In genomic region chr17:8106980-8107379, GRCh38 we compare ENCODE assay signal across 11 cellular contexts. TPM values are rescaled to one million over a fixed set of nuclear protein-coding genes. Genes with fewer than 3 reads are reported as not detected.
DNase-seq lines count a peak whose midpoint lies in the region; ATAC-seq and TF ChIP-seq lines count a peak whose summit lies in the region.
"Not testable (repeated sequence)": the region's sequence is repeated elsewhere in the genome, so short reads cannot be mapped to it uniquely, and the experiment has no call there.
"Had no signal": no experiment of that assay in that cellular context is flagged by ENCODE, and none has a peak within 500 bp of the region (broad histone marks: within the 10 kb centered on the region; RNA-seq: fewer than 3 reads in every experiment).

No MANE protein-coding gene starts in this region.

- TF ChIP-seq POLR2A in esophagus squamous epithelium (IDR thresholded peaks at IDR 0.05), result not testable (repeated sequence)

- H3K27me3 Mint-ChIP-seq in T-helper 17 cell, result peaks cover 11% of the 10 kb centered on the region
- not testable (repeated sequence) for H3K27me3 Mint-ChIP-seq in MCF 10A (ENCODE audit: insufficient read depth, unreplicated experiment)

- H2AFZ ChIP-seq in OCI-LY7 (ENCODE audit: low read length), result peak overlapping the region; percentile 45; the same call in 1 of the 2 replicates
- H2AFZ ChIP-seq in smooth muscle cell (ENCODE audit: low read depth), result not testable (repeated sequence)

- H3K4me3 ChIP-seq in OCI-LY7 (ENCODE audit: low read depth, low read length, poor library complexity, severe bottlenecking); esophagus squamous epithelium; smooth muscle cell: not testable (repeated sequence)

- not testable (repeated sequence) for H3K4me1 Mint-ChIP-seq in T-helper 17 cell
- peaks cover 42% of the 10 kb centered on the region for H3K4me1 Mint-ChIP-seq in MCF 10A (ENCODE audit: insufficient read depth, unreplicated experiment)

- WGBS in esophagus squamous epithelium, 2 donors, result 57 to 84% methylated on average over 4 of the region's 4 CpGs
- 91% methylated on average over 4 of the region's 4 CpGs for WGBS in smooth muscle cell (ENCODE audit: low lambda C conversion rate)

- H3F3A ChIP-seq in smooth muscle cell (ENCODE audit: low read depth), result peaks cover 19% of the 10 kb centered on the region

- not testable (repeated sequence) for TF ChIP-seq CTCF in OCI-LY7 (conservative IDR thresholded peaks at IDR 0.05; ENCODE audit: low read length); MCF 10A (IDR thresholded peaks at IDR 0.05; ENCODE audit: unreplicated experiment); esophagus squamous epithelium (IDR thresholded peaks at IDR 0.05); smooth muscle cell (IDR thresholded peaks at IDR 0.05; ENCODE audit: borderline replicate concordance, insufficient read depth, poor library complexity, severe bottlenecking)

- H3K4me3 Mint-ChIP-seq in T-helper 17 cell, result peak overlapping the region; percentile 33
- H3K4me3 Mint-ChIP-seq in MCF 10A (ENCODE audit: unreplicated experiment), result not testable (repeated sequence)

- H3K9me3 ChIP-seq in OCI-LY7 (ENCODE audit: low read length); T-helper 17 cell (ENCODE audit: control insufficient read depth, low read length, poor library complexity, severe bottlenecking); esophagus squamous epithelium; smooth muscle cell (replicated peaks; ENCODE audit: low read depth): not testable (repeated sequence)

- H3K9ac ChIP-seq in smooth muscle cell (ENCODE audit: low read depth), result not testable (repeated sequence)

- intact Hi-C loops in OCI-LY7 (cut with micrococcal nuclease; ENCODE audit: unreplicated experiment); MCF 10A (cut with micrococcal nuclease); esophagus squamous epithelium (cut with DNase I): not testable (repeated sequence)

- H3K4me2 ChIP-seq in OCI-LY7 (ENCODE audit: low read length); smooth muscle cell: not testable (repeated sequence)

- not testable (repeated sequence) for H3K36me3 Mint-ChIP-seq in T-helper 17 cell (ENCODE audit: low read depth); MCF 10A (ENCODE audit: insufficient read depth, unreplicated experiment)

- not testable (repeated sequence) for H3K36me3 ChIP-seq in OCI-LY7 (ENCODE audit: insufficient read depth, low read length); esophagus squamous epithelium; smooth muscle cell (ENCODE audit: low read depth)

- not testable (repeated sequence) for H3K27ac ChIP-seq in OCI-LY7 (ENCODE audit: low read depth, low read length, poor library complexity, severe bottlenecking)
- peak overlapping the region in 3 of 4 donors; percentile 47 to 76 (median 54) for H3K27ac ChIP-seq in esophagus squamous epithelium
- H3K27ac ChIP-seq in smooth muscle cell (ENCODE audit: low read depth), result peak overlapping the region; percentile 66

- H3K9me2 ChIP-seq in OCI-LY7 (ENCODE audit: insufficient read depth, low read length), result not testable (repeated sequence)

- H3K4me1 ChIP-seq in OCI-LY7 (ENCODE audit: insufficient read depth, low read length, poor library complexity, severe bottlenecking) (peaks cover 12% of the 10 kb centered on the region), esophagus squamous epithelium (peaks cover 9 to 63% (median 22%) of the 10 kb centered on the region in 3 donors)
- H3K4me1 ChIP-seq in smooth muscle cell (ENCODE audit: low read depth), result not testable (repeated sequence)

- peaks cover 0 to 41% (median 2%) of the 10 kb centered on the region in 4 donors for H3K27me3 ChIP-seq in esophagus squamous epithelium
- H3K27me3 ChIP-seq in smooth muscle cell (ENCODE audit: low read depth), result peaks cover 21% of the 10 kb centered on the region

- not testable (repeated sequence) for H3K9me3 Mint-ChIP-seq in MCF 10A (ENCODE audit: unreplicated experiment)

- POLR2A ChIA-PET in OCI-LY7 (lab: Charles Lee), result interaction anchor here (1.0 kb wide), 1 partner anchor 51 kb away, joined by 3 read pairs; no protein-coding TSS in a partner anchor
- POLR2A ChIA-PET in MCF 10A (lab: Yijun Ruan, JAX), result interaction anchor here (0.8 to 1.7 kb wide), 4 partner anchors 9 to 45 kb away, joined by 3 to 6 read pairs (median 4); no protein-coding TSS in a partner anchor

- H4K20me1 ChIP-seq in OCI-LY7 (ENCODE audit: insufficient read depth, low read length); smooth muscle cell (ENCODE audit: low read depth): not testable (repeated sequence)

- H3K27ac Mint-ChIP-seq in T-helper 17 cell, result not testable (repeated sequence)
- peak overlapping the region; percentile 95 for H3K27ac Mint-ChIP-seq in MCF 10A (ENCODE audit: low read depth, unreplicated experiment)

- BruUV-seq in OCI-LY7 (replicated peaks; lab: Mats Ljungman, UMichigan); MCF 10A (replicated peaks; lab: Mats Ljungman, UMichigan): not testable (repeated sequence)

- H3K79me2 ChIP-seq in OCI-LY7 (ENCODE audit: insufficient read depth, low read depth, low read length); smooth muscle cell (ENCODE audit: low read depth): not testable (repeated sequence)

- CTCF ChIA-PET in OCI-LY7 (lab: Charles Lee; ENCODE audit: unreplicated experiment), result not testable (repeated sequence)
- CTCF ChIA-PET in MCF 10A (lab: Yijun Ruan, JAX), result interaction anchor here (1.5 to 14.2 kb wide), 4 partner anchors 12 to 194 kb away, joined by 3 to 233 read pairs (median 114); partner anchors contain the start of genes ALOX12B and ALOXE3

- not testable (repeated sequence) for DNase-seq in OCI-LY7 (ENCODE audit: low spot score); T-helper 17 cell; MCF 10A (ENCODE audit: unreplicated experiment); esophagus squamous epithelium (lab: John Stamatoyannopoulos, UW); smooth muscle cell (lab: John Stamatoyannopoulos, UW; ENCODE audit: unreplicated experiment)

- not testable (repeated sequence) for ATAC-seq in T-helper 17 cell

RNA-seq across cellular contexts. Expression of gene ALOXE3, which starts 11.3 kb away (rescaled TPM):
- not detected in 2 replicates for total RNA-seq in OCI-LY7 (2014; rRNA removed; shearing (Covaris generic))
- 0.10 TPM in 1 of 2 replicates, not detected in the other for total RNA-seq in OCI-LY7 (2022)
- total RNA-seq in T-helper 17 cell, result not detected
- total RNA-seq in MCF 10A (2022), result 13.1 and 14.1 TPM in 2 replicates
- total RNA-seq in esophagus squamous epithelium, result 1 to 10 TPM in 2 of 4 donors, under 1 TPM in 1, not detected in 1; 0.30 to 8.8 (median 2.2) TPM
- total RNA-seq in smooth muscle cell, result 1.1 and 1.7 TPM in 2 replicates
- polyA plus RNA-seq in smooth muscle cell, result 0.25 and 2.3 TPM in 2 replicates
- total RNA-seq: A673, Caco-2, Calu3 had no signal
- polyA plus RNA-seq: CD14-positive monocyte had no signal

RNA-seq across cellular contexts. Expression of gene HES7, which starts 16.9 kb away (rescaled TPM):
- 0.44 and 0.75 TPM in 2 replicates for total RNA-seq in OCI-LY7 (2014; rRNA removed; shearing (Covaris generic))
- total RNA-seq in OCI-LY7 (2022) (4.6 and 5.8 TPM in 2 replicates), T-helper 17 cell (not detected), MCF 10A (2022) (5.8 and 5.9 TPM in 2 replicates), esophagus squamous epithelium (not detected), smooth muscle cell (not detected in 2 replicates)
- not detected in 2 replicates for polyA plus RNA-seq in smooth muscle cell
- total RNA-seq: Caco-2; CD4-positive, CD25-positive, alpha-beta regulatory T cell had no signal
- polyA plus RNA-seq: AG04450; CD14-positive monocyte; CD4-positive, CD25-positive, alpha-beta regulatory T cell had no signal

RNA-seq across cellular contexts. Expression of gene ALOX12B, which starts 19.5 kb away (rescaled TPM):
- 2.0 TPM in 1 of 2 replicates, not detected in the other for total RNA-seq in OCI-LY7 (2014; rRNA removed; shearing (Covaris generic))
- total RNA-seq in OCI-LY7 (2022) (4.5 and 5.3 TPM in 2 replicates), T-helper 17 cell (not detected), MCF 10A (2022) (1.3 TPM in 1 of 2 replicates, not detected in the other), esophagus squamous epithelium (10 to 100 TPM in 2 of 4 donors, 1 to 10 TPM in 1, under 1 TPM in 1; 0.76 to 34.6 (median 10.8) TPM), smooth muscle cell (4.7 and 4.9 TPM in 2 replicates)
- polyA plus RNA-seq in smooth muscle cell, result 3.0 and 3.7 TPM in 2 replicates
- total RNA-seq: Calu3; CD4-positive, CD25-positive, alpha-beta regulatory T cell had no signal
- polyA plus RNA-seq: AG04450, CD14-positive monocyte had no signal

RNA-seq across cellular contexts. Expression of gene PER1, which starts 45.2 kb away (rescaled TPM):
- 13.9 and 15.4 TPM in 2 replicates for total RNA-seq in OCI-LY7 (2014; rRNA removed; shearing (Covaris generic))
- 38.0 and 48.0 TPM in 2 replicates for total RNA-seq in OCI-LY7 (2022)
- 1,000 to 10,000 TPM; 1,926 to 2,038 TPM for total RNA-seq in T-helper 17 cell
- total RNA-seq in MCF 10A (2022), result 165 and 190 TPM in 2 replicates
- total RNA-seq in esophagus squamous epithelium, result 10 to 100 TPM; 33.6 to 95.0 (median 56.3) TPM
- 25.8 and 29.0 TPM in 2 replicates for total RNA-seq in smooth muscle cell
- polyA plus RNA-seq in smooth muscle cell, result 55.2 and 85.9 TPM in 2 replicates

RNA-seq across cellular contexts. Expression of gene VAMP2, which starts 55.8 kb away (rescaled TPM):
- 10.4 and 21.2 TPM in 2 replicates for total RNA-seq in OCI-LY7 (2014; rRNA removed; shearing (Covaris generic))
- 40.9 and 45.1 TPM in 2 replicates for total RNA-seq in OCI-LY7 (2022)
- 100 to 1,000 TPM; 209 to 252 TPM for total RNA-seq in T-helper 17 cell
- total RNA-seq in MCF 10A (2022), result 37.7 and 42.8 TPM in 2 replicates
- 10 to 100 TPM in 3 of 4 donors, 1 to 10 TPM in 1; 6.2 to 20.4 (median 12.0) TPM for total RNA-seq in esophagus squamous epithelium
- 5.7 and 8.1 TPM in 2 replicates for total RNA-seq in smooth muscle cell
- polyA plus RNA-seq in smooth muscle cell, result 20.1 and 28.9 TPM in 2 replicates
